In the genomic region with DNA sequence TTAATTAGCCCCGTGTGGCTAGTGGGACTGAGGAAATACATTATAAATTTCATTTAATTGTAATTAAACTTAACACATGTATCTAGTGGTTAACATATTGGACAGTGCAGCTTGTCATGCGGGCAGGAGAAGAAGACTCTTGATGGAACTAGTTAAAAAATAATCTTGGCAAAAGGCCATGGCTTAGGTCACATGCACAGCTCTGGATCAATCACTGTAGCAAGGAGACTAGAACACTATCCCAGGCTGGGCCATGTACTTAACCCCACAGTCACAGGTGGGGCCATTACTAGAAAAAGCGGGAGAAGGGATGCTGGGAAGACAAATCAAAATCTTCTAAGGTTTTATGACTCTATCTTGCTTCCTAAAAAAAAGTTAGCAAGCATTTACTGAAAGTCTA, we compare ENCODE assay signal across 18 cellular contexts. TPM values are rescaled to one million over a fixed set of nuclear protein-coding genes. Genes with fewer than 3 reads are reported as not detected.
DNase-seq lines count a peak whose midpoint lies in the region; ATAC-seq and TF ChIP-seq lines count a peak whose summit lies in the region.
"Had no signal": no experiment of that assay in that cellular context is flagged by ENCODE, and none has a peak within 500 bp of the region (broad histone marks: within the 10 kb centered on the region; RNA-seq: fewer than 3 reads in every experiment).

No MANE protein-coding gene starts in this region.

- peaks cover 7% of the 10 kb centered on the region for H3K9me3 Mint-ChIP-seq in natural killer cell treated with Interleukin-12 subunit alpha and Interleukin-12 subunit beta and Interleukin-15 and Interleukin-18, amount 100 ng/mL, for 72 hours

- H3K4me1 Mint-ChIP-seq in natural killer cell treated with Interleukin-12 subunit alpha and Interleukin-12 subunit beta and Interleukin-15 and Interleukin-18, amount 100 ng/mL, for 72 hours (ENCODE audit: low read depth in 2 of 2), result peaks cover 3 to 5% of the 10 kb centered on the region in 2 donors

- H3K36me3 ChIP-seq in right lobe of liver, result no peaks in the 10 kb centered on the region
- H3K36me3 ChIP-seq in spleen, result no peaks in the 10 kb centered on the region
- H3K36me3 ChIP-seq: BE2C had no signal

- H3K4me3 ChIP-seq in epithelial cell of proximal tubule (ENCODE audit: low read depth, low read length), result no peak overlapping the region
- H3K4me3 ChIP-seq in right lobe of liver, result no peak overlapping the region
- no peak overlapping the region for H3K4me3 ChIP-seq in spleen
- H3K4me3 ChIP-seq: A549, GM12878 had no signal

- DNase-seq in caudate nucleus (lab: John Stamatoyannopoulos, UW), result no peak
- DNase-seq in epithelial cell of proximal tubule (ENCODE audit: low read depth), result peak; percentile 27
- no peak for DNase-seq in right lobe of liver
- DNase-seq in retina, result no peak
- DNase-seq in natural killer cell treated with Interleukin-12 subunit alpha and Interleukin-12 subunit beta and Interleukin-15 and Interleukin-18, amount 100 ng/mL, for 72 hours (ENCODE audit: low spot score), result no peak
- DNase-seq in spleen, result no peak
- DNase-seq: BE2C; CD4-positive, alpha-beta memory T cell; DMS79; HCEC 1CT; HFFc6 had no signal

- H3K9me3 ChIP-seq in right lobe of liver, result no peaks in the 10 kb centered on the region
- H3K9me3 ChIP-seq in spleen, result peaks cover 0 to 18% (median 9%) of the 10 kb centered on the region in 8 donors
- H3K9me3 ChIP-seq: A549, BE2C had no signal

- intact Hi-C loops in right lobe of liver (cut with DNase I) (no loop called here), spleen (cut with DNase I; ENCODE audit: low total_unique reads) (no loop called here)

- H3K27me3 ChIP-seq in right lobe of liver, result no peaks in the 10 kb centered on the region
- peaks cover 0 to 3% (median 0%) of the 10 kb centered on the region in 7 donors for H3K27me3 ChIP-seq in spleen (replicated peaks in 1 of 7)

- H3K4me1 ChIP-seq in right lobe of liver, result peaks cover 0 to 4% (median 0%) of the 10 kb centered on the region in 4 donors
- peaks cover 0 to 10% (median 3%) of the 10 kb centered on the region in 6 donors for H3K4me1 ChIP-seq in spleen
- H3K4me1 ChIP-seq: A549, BE2C had no signal

- H3K27ac Mint-ChIP-seq in natural killer cell treated with Interleukin-12 subunit alpha and Interleukin-12 subunit beta and Interleukin-15 and Interleukin-18, amount 100 ng/mL, for 72 hours, result no peak overlapping the region
- H3K27ac Mint-ChIP-seq: HFFc6 had no signal

- TF ChIP-seq CTCF in epithelial cell of proximal tubule (conservative IDR thresholded peaks at IDR 0.05; ENCODE audit: low read depth, low read length) (no peak), right lobe of liver (IDR thresholded peaks at IDR 0.05) (no peak), spleen (IDR thresholded peaks at IDR 0.05 in 8 of 11, conservative IDR thresholded peaks at IDR 0.05 in 3 of 11) (no peak)

- H3K4me3 Mint-ChIP-seq in natural killer cell treated with Interleukin-12 subunit alpha and Interleukin-12 subunit beta and Interleukin-15 and Interleukin-18, amount 100 ng/mL, for 72 hours, result no peak overlapping the region
- H3K4me3 Mint-ChIP-seq: CD4-positive, alpha-beta memory T cell; HFFc6 had no signal

- H3K27me3 Mint-ChIP-seq in natural killer cell treated with Interleukin-12 subunit alpha and Interleukin-12 subunit beta and Interleukin-15 and Interleukin-18, amount 100 ng/mL, for 72 hours, result peaks cover 0 to 3% of the 10 kb centered on the region in 2 donors

- no peak for TF ChIP-seq POLR2A in right lobe of liver (IDR thresholded peaks at IDR 0.05)
- TF ChIP-seq POLR2A in spleen (IDR thresholded peaks at IDR 0.05), result no peak

- WGBS in right lobe of liver (ENCODE audit: insufficient coverage, low coverage, low lambda C conversion rate, missing lambda C conversion rate), result 31% methylated on average over 3 of the region's 3 CpGs
- 56 to 91% (median 84%) methylated on average over 3 of the region's 3 CpGs for WGBS in spleen, 5 donors

- peak overlapping the region; percentile 99 for H3K27ac ChIP-seq in caudate nucleus (ENCODE audit: low read depth, low read length)
- H3K27ac ChIP-seq in right lobe of liver, result no peak overlapping the region
- H3K27ac ChIP-seq in spleen, result no peak overlapping the region
- H3K27ac ChIP-seq: A549, C4-2B, HL-60 had no signal

- H3K36me3 Mint-ChIP-seq in natural killer cell treated with Interleukin-12 subunit alpha and Interleukin-12 subunit beta and Interleukin-15 and Interleukin-18, amount 100 ng/mL, for 72 hours, result peaks cover 13% of the 10 kb centered on the region

- ATAC-seq in right lobe of liver, result peak in 3 of 4 donors; percentile 67 to 83 (median 69)
- no peak for ATAC-seq in natural killer cell treated with Interleukin-12 subunit alpha and Interleukin-12 subunit beta and Interleukin-15 and Interleukin-18, amount 100 ng/mL, for 72 hours
- ATAC-seq: A549, GM12878 had no signal

RNA-seq across cellular contexts. Expression of a gene that starts 8.7 kb away (rescaled TPM):
- total RNA-seq in epithelial cell of proximal tubule (under 0.01 TPM in 1 of 2 replicates, not detected in the other), right lobe of liver (10 to 100 TPM in 1 of 6 experiments, 1 to 10 TPM in 4, under 1 TPM in 1; 0.30 to 30.8 (median 2.3) TPM), spleen (1 to 10 TPM in 1 of 7 donors, not detected in 6; 2.7 TPM)
- total RNA-seq in natural killer cell treated with Interleukin-12 subunit alpha and Interleukin-12 subunit beta and Interleukin-15 and Interleukin-18, amount 100 ng/mL, for 72 hours, result not detected
- polyA plus RNA-seq in spleen, result under 1 TPM; 0.04 to 0.38 (median 0.22) TPM
- total RNA-seq: CD4-positive, alpha-beta memory T cell; G401; GM12878; H4 had no signal
- polyA plus RNA-seq: A549; CD4-positive, alpha-beta memory T cell had no signal

RNA-seq across cellular contexts. Expression of a gene that starts 9.4 kb away (rescaled TPM):
- total RNA-seq in epithelial cell of proximal tubule (3.3 and 3.4 TPM in 2 replicates), right lobe of liver (1 to 10 TPM in 2 of 6 experiments, under 1 TPM in 4; 0.57 to 1.8 (median 0.70) TPM), spleen (1 to 10 TPM; 1.4 to 3.6 (median 2.7) TPM)
- total RNA-seq in natural killer cell treated with Interleukin-12 subunit alpha and Interleukin-12 subunit beta and Interleukin-15 and Interleukin-18, amount 100 ng/mL, for 72 hours, result 1 to 10 TPM; 2.7 to 6.8 TPM
- under 1 TPM; 0.61 to 0.86 (median 0.70) TPM for polyA plus RNA-seq in spleen

RNA-seq across cellular contexts. Expression of a gene that starts 25.5 kb away (rescaled TPM):
- total RNA-seq in epithelial cell of proximal tubule (not detected in 2 replicates), right lobe of liver (under 1 TPM in 1 of 6 experiments, not detected in 5; 0.18 TPM), spleen (under 1 TPM in 1 of 7 donors, not detected in 6; 0.25 TPM)
- total RNA-seq in natural killer cell treated with Interleukin-12 subunit alpha and Interleukin-12 subunit beta and Interleukin-15 and Interleukin-18, amount 100 ng/mL, for 72 hours, result not detected
- not detected for polyA plus RNA-seq in spleen
- total RNA-seq: CD4-positive, alpha-beta memory T cell; G401; GM12878; H4; HFFc6 had no signal
- polyA plus RNA-seq: A549; AG04450; CD4-positive, alpha-beta memory T cell; GM12878 had no signal

RNA-seq across cellular contexts. Expression of a gene that starts 46.9 kb away (rescaled TPM):
- total RNA-seq in epithelial cell of proximal tubule (1.4 and 1.9 TPM in 2 replicates), right lobe of liver (10 to 100 TPM in 3 of 6 experiments, 1 to 10 TPM in 3; 3.6 to 18.8 (median 9.0) TPM), spleen (100 to 1,000 TPM in 6 of 7 donors, 10 to 100 TPM in 1; 96.9 to 246 (median 147) TPM)
- not detected for total RNA-seq in natural killer cell treated with Interleukin-12 subunit alpha and Interleukin-12 subunit beta and Interleukin-15 and Interleukin-18, amount 100 ng/mL, for 72 hours
- 10 to 100 TPM in 2 of 3 donors, 1 to 10 TPM in 1; 6.7 to 53.2 (median 24.9) TPM for polyA plus RNA-seq in spleen
- total RNA-seq: CD4-positive, alpha-beta memory T cell; G401; GM12878 had no signal
- polyA plus RNA-seq: A549; CD4-positive, alpha-beta memory T cell; GM12878 had no signal

Comparison
In these comparisons a context has a peak if more than half of its experiments do, and no peak if none do; other contexts are left out.
1. ATAC-seq: peak in right lobe of liver (3 of 4); none in natural killer cell treated with Interleukin-12 subunit alpha and Interleukin-12 subunit beta and Interleukin-15 and Interleukin-18, amount 100 ng/mL, for 72 hours (0 of 2).